Comparison of ENCODE assay signal across 10 cellular contexts in the genomic region with DNA sequence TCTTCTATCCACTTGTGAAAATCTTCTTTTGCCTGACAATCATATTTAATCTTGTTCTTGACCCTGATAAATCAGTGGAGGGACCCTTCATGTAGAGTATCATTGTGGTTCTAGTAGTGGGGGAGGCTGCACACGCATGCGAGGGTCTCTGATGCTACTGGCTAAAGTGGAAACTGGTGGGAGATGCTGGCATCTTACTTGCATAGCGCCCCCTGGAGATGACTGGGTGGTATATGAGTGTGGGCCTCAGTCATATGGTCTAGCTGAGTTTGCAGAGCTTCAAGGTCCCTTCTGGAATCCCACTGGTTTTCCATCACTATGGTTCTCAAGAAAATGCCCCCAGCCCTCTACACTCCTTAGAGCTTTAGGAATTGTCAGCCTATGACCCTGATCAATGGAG.
DNase-seq lines count a peak whose midpoint lies in the region; ATAC-seq, FAIRE-seq and TF ChIP-seq lines count a peak whose summit lies in the region.
"Had no signal": no experiment of that assay in that cellular context is flagged by ENCODE, and none has a peak within 500 bp of the region (broad histone marks: within the 10 kb centered on the region; RNA-seq: fewer than 3 reads in every experiment).

No MANE protein-coding gene starts in this region.

- H3K36me3 ChIP-seq in HepG2 (replicated peaks in 1 of 2; ENCODE audit: control insufficient read depth in 1 of 2, insufficient read depth in 2 of 2, low read length in 2 of 2) = no peaks in the 10 kb centered on the region
- no peaks in the 10 kb centered on the region for H3K36me3 ChIP-seq in right lobe of liver
- no peaks in the 10 kb centered on the region for H3K36me3 ChIP-seq in PC-9 (ENCODE audit: low read depth)
- no peaks in the 10 kb centered on the region for H3K36me3 ChIP-seq in H1 (ENCODE audit: control insufficient read depth in 2 of 4, insufficient read depth in 4 of 4, low read length in 3 of 4)

- H4K91ac ChIP-seq in H1 (replicated peaks; ENCODE audit: insufficient read length, low read length) = no peak overlapping the region

- no peak overlapping the region for H4K8ac ChIP-seq in H1 (ENCODE audit: extremely low read depth, insufficient read depth, low read length)

- H3F3A ChIP-seq in PC-9 (ENCODE audit: insufficient read depth, low read depth) = no peaks in the 10 kb centered on the region

- H3K36me3 Mint-ChIP-seq in activated T-helper 1 cell treated with anti-CD3 and anti-CD28 coated beads, Interleukin-12 subunit alpha, Interleukin-12 subunit beta, Interleukin-2, Interleukin-4 antibody, amounts not matched to agents 30 ng/mL and 10 ng/mL and 1 ng/mL, durations not matched to agents 14 hours and 24 hours and 36 hours (ENCODE audit: low read depth) = no peaks in the 10 kb centered on the region

- TF ChIP-seq CTCF in HepG2 (CRISPR knock-in tag; IDR thresholded peaks at IDR 0.05) (peak; percentile 73), right lobe of liver (IDR thresholded peaks at IDR 0.05) (peak in 2 of 4 donors; percentile 9 to 22), PC-9 (conservative IDR thresholded peaks at IDR 0.05) (peak; percentile 43), H1 (IDR thresholded peaks at IDR 0.05; ENCODE audit: control extremely low read depth in 1 of 3, insufficient read depth in 1 of 3, low read depth in 1 of 3, low read length in 3 of 3) (peak; percentile 71 to 84 (median 74))

- H3K27me3 ChIP-seq in HepG2 (ENCODE audit: control insufficient read depth in 1 of 2, insufficient read depth in 2 of 2, low read length in 2 of 2) = no peaks in the 10 kb centered on the region
- H3K27me3 ChIP-seq in right lobe of liver = no peaks in the 10 kb centered on the region
- no peaks in the 10 kb centered on the region for H3K27me3 ChIP-seq in PC-9 (ENCODE audit: insufficient read depth, low read depth)
- no peaks in the 10 kb centered on the region for H3K27me3 ChIP-seq in H1 (replicated peaks in 1 of 4; ENCODE audit: control insufficient read depth in 3 of 4, extremely low read depth in 1 of 4, insufficient read depth in 3 of 4, low read length in 3 of 4)

- H2BK20ac ChIP-seq in H1 (ENCODE audit: low read length) = no peak overlapping the region

- H3K4me1 ChIP-seq in HepG2 (ENCODE audit: insufficient read depth, low read length) (0 out of 2 replicates have a peak, but pooled peaks cover 5% of the 10 kb centered on the region), right lobe of liver (no peaks in the 10 kb centered on the region), PC-9 (replicated peaks; ENCODE audit: insufficient read depth) (no peaks in the 10 kb centered on the region), H1 (replicated peaks in 1 of 4; ENCODE audit: control insufficient read depth in 3 of 4, insufficient read depth in 4 of 4, low read length in 3 of 4) (no peaks in the 10 kb centered on the region)

- POLR2A ChIA-PET in HepG2 (lab: Yijun Ruan, JAX) (no interaction called here), PC-9 (lab: Charles Lee; ENCODE audit: unreplicated experiment) (no interaction called here), H1 (lab: Charles Lee; ENCODE audit: partially characterized antibody) (no interaction called here)

- H3K79me2 ChIP-seq in HepG2 (ENCODE audit: insufficient read depth, low read length) (no peaks in the 10 kb centered on the region), PC-9 (ENCODE audit: low read depth) (no peaks in the 10 kb centered on the region), H1 (ENCODE audit: control insufficient read depth in 1 of 2, insufficient read depth in 2 of 2, low read length in 2 of 2) (no peaks in the 10 kb centered on the region)

- no peak overlapping the region for H3K4ac ChIP-seq in H1 (replicated peaks; ENCODE audit: insufficient read length, low read depth, low read length)

- in situ Hi-C loops in HepG2 (cut with HindIII; ENCODE audit: extremely low pct_ligation_motif_present, low pct_unique_long_range_greater_than_20kb) = no loop called here

- H3K27me3 Mint-ChIP-seq in activated T-helper 1 cell treated with anti-CD3 and anti-CD28 coated beads, Interleukin-12 subunit alpha, Interleukin-12 subunit beta, Interleukin-2, Interleukin-4 antibody, amounts not matched to agents 30 ng/mL and 10 ng/mL and 1 ng/mL, durations not matched to agents 14 hours and 24 hours and 36 hours (ENCODE audit: insufficient read depth) = no peaks in the 10 kb centered on the region

- H3K4me1 Mint-ChIP-seq in activated T-helper 1 cell treated with anti-CD3 and anti-CD28 coated beads, Interleukin-12 subunit alpha, Interleukin-12 subunit beta, Interleukin-2, Interleukin-4 antibody, amounts not matched to agents 30 ng/mL and 10 ng/mL and 1 ng/mL, durations not matched to agents 14 hours and 24 hours and 36 hours (ENCODE audit: low read depth) = peaks cover 12% of the 10 kb centered on the region

- H3K79me1 ChIP-seq in H1 (ENCODE audit: low read depth, low read length) = 0 out of 2 replicates have a peak, but pooled peaks cover 2% of the 10 kb centered on the region

- no peak overlapping the region for H2BK5ac ChIP-seq in H1 (ENCODE audit: low read depth, low read length)

- intact Hi-C loops in HepG2 (cut with micrococcal nuclease; ENCODE audit: unreplicated experiment) (loop anchor here (5.0 kb wide), 1 partner anchor 381 kb away; no protein-coding TSS in a partner anchor), right lobe of liver (cut with DNase I) (no loop called here), PC-9 (cut with micrococcal nuclease; ENCODE audit: unreplicated experiment) (no loop called here)
- intact Hi-C loops in activated T-helper 1 cell treated with anti-CD3 and anti-CD28 coated beads, Interleukin-12 subunit alpha, Interleukin-12 subunit beta, Interleukin-2, Interleukin-4 antibody, amounts not matched to agents 30 ng/mL and 10 ng/mL and 1 ng/mL, durations not matched to agents 14 hours and 24 hours and 36 hours (cut with micrococcal nuclease) = loop anchor here (10.0 kb wide), 1 partner anchor 503 kb away; no protein-coding TSS in a partner anchor

- H3K14ac ChIP-seq in H1 (ENCODE audit: insufficient read length) = no peak overlapping the region

- H3K9me2 ChIP-seq in PC-9 (ENCODE audit: insufficient read depth) = no peaks in the 10 kb centered on the region

- TF ChIP-seq POLR2A in HepG2 (IDR thresholded peaks at IDR 0.05; ENCODE audit: insufficient read depth in 1 of 2, low read depth in 2 of 2, low read length in 2 of 2) = no peak
- TF ChIP-seq POLR2A in right lobe of liver (IDR thresholded peaks at IDR 0.05) = no peak
- TF ChIP-seq POLR2A in H1 (IDR thresholded peaks at IDR 0.05; ENCODE audit: control extremely low read depth in 1 of 2, low read depth in 2 of 2, low read length in 2 of 2) = no peak

- H3K9me3 ChIP-seq in HepG2 (ENCODE audit: low read length) (peaks cover 25% of the 10 kb centered on the region), right lobe of liver (peaks cover 0 to 4% (median 0%) of the 10 kb centered on the region in 4 donors), PC-9 (ENCODE audit: insufficient read depth, low read depth) (peaks cover 13% of the 10 kb centered on the region), H1 (ENCODE audit: insufficient read depth in 2 of 2, low read depth in 1 of 2, low read length in 1 of 2) (peaks cover 10 to 14% of the 10 kb centered on the region in 2 experiments)

- BruUV-seq in HepG2 (replicated peaks; lab: Mats Ljungman, UMichigan) (no TSS peak), PC-9 (replicated peaks; lab: Mats Ljungman, UMichigan) (no TSS peak)

- no peak for TF ChIP-seq EP300 in HepG2 (IDR thresholded peaks at IDR 0.05; ENCODE audit: low read depth in 2 of 2, low read length in 2 of 2)
- TF ChIP-seq EP300 in HepG2 (CRISPR knock-in tag; IDR thresholded peaks at IDR 0.05; ENCODE audit: borderline replicate concordance) = no peak
- TF ChIP-seq EP300 in H1 (IDR thresholded peaks at IDR 0.05; ENCODE audit: borderline replicate concordance in 1 of 2, low read depth in 2 of 2, low read length in 2 of 2) = no peak

- no peak overlapping the region for H2AK5ac ChIP-seq in H1 (ENCODE audit: low read depth, low read length)

- H2BK12ac ChIP-seq in H1 (ENCODE audit: low read depth, low read length) = no peak overlapping the region

- TF ChIP-seq RAD21 in HepG2 (CRISPR knock-in tag; IDR thresholded peaks at IDR 0.05) (no peak), H1 (IDR thresholded peaks at IDR 0.05 in 1 of 2, conservative IDR thresholded peaks at IDR 0.05 in 1 of 2; ENCODE audit: low read depth in 2 of 2, low read length in 2 of 2) (peak; percentile 59 to 73)

- 44% methylated on average over 3 of the region's 3 CpGs for WGBS in HepG2 (ENCODE audit: low lambda C conversion rate)
- 65% methylated on average over 3 of the region's 3 CpGs for WGBS in right lobe of liver (ENCODE audit: insufficient coverage, low coverage, low lambda C conversion rate, missing lambda C conversion rate)
- 65% methylated on average over 3 of the region's 3 CpGs; no CpG with 5 or more reads in 1 of the 2 experiments for WGBS in H1 (ENCODE audit: extremely low coverage in 1 of 2, insufficient coverage in 1 of 2, insufficient read length in 1 of 2, insufficient replicate concordance in 2 of 2, low coverage in 1 of 2, low lambda C conversion rate in 2 of 2, missing lambda C conversion rate in 1 of 2), 2 experiments

- no peak overlapping the region for H3K27ac Mint-ChIP-seq in activated T-helper 1 cell treated with anti-CD3 and anti-CD28 coated beads, Interleukin-12 subunit alpha, Interleukin-12 subunit beta, Interleukin-2, Interleukin-4 antibody, amounts not matched to agents 30 ng/mL and 10 ng/mL and 1 ng/mL, durations not matched to agents 14 hours and 24 hours and 36 hours

- no peak overlapping the region for H3K18ac ChIP-seq in H1 (ENCODE audit: extremely low read depth, low read length)

- no peak overlapping the region for H3K27ac ChIP-seq in HepG2 (ENCODE audit: extremely low read length, insufficient read depth, low read length)
- H3K27ac ChIP-seq in right lobe of liver = no peak overlapping the region
- H3K27ac ChIP-seq in PC-9 = no peak overlapping the region
- H3K27ac ChIP-seq in H1 (ENCODE audit: low read depth, low read length) = no peak overlapping the region

- no peak overlapping the region for H3K56ac ChIP-seq in H1 (replicated peaks; ENCODE audit: insufficient read length, low read depth, low read length)

- H4K5ac ChIP-seq in H1 (ENCODE audit: insufficient read length, low read depth, low read length) = no peak overlapping the region

- H2BK15ac ChIP-seq in H1 (ENCODE audit: low read length) = no peak overlapping the region

- no peak overlapping the region for H2AFZ ChIP-seq in HepG2 (ENCODE audit: low read length)
- H2AFZ ChIP-seq in PC-9 = no peak overlapping the region
- H2AFZ ChIP-seq in H1 (ENCODE audit: low read length) = no peak overlapping the region

- H3K4me3 Mint-ChIP-seq in activated T-helper 1 cell treated with anti-CD3 and anti-CD28 coated beads, Interleukin-12 subunit alpha, Interleukin-12 subunit beta, Interleukin-2, Interleukin-4 antibody, amounts not matched to agents 30 ng/mL and 10 ng/mL and 1 ng/mL, durations not matched to agents 14 hours and 24 hours and 36 hours = no peak overlapping the region

- ATAC-seq in HepG2 (peak; percentile 83), right lobe of liver (no peak), GM21390 (IDR thresholded peaks at IDR 0.05; ENCODE audit: unreplicated experiment) (no peak)

- no peak overlapping the region for H3K9ac ChIP-seq in HepG2 (ENCODE audit: insufficient read depth, low read depth, low read length)
- no peak overlapping the region for H3K9ac ChIP-seq in H1 (replicated peaks in 1 of 4; ENCODE audit: extremely low read depth in 1 of 4, low read depth in 3 of 4, low read length in 3 of 4)

- no peak overlapping the region for H2BK120ac ChIP-seq in H1 (replicated peaks; ENCODE audit: low read depth, low read length)

- no peak overlapping the region for H3K4me3 ChIP-seq in HepG2 (replicated peaks in 1 of 3; ENCODE audit: insufficient read depth in 1 of 3, low read depth in 2 of 3, low read length in 3 of 3)
- no peak overlapping the region for H3K4me3 ChIP-seq in right lobe of liver
- H3K4me3 ChIP-seq in PC-9 = no peak overlapping the region
- no peak overlapping the region for H3K4me3 ChIP-seq in H1 (ENCODE audit: extremely low read depth in 1 of 4, insufficient read depth in 2 of 4, low read depth in 3 of 4, low read length in 4 of 4)

- no peak overlapping the region for H3K23ac ChIP-seq in H1 (ENCODE audit: insufficient read length)

- H4K20me1 ChIP-seq in HepG2 (ENCODE audit: insufficient read depth, low read length) (no peaks in the 10 kb centered on the region), PC-9 (ENCODE audit: insufficient read depth) (no peaks in the 10 kb centered on the region), H1 (replicated peaks in 1 of 2; ENCODE audit: control insufficient read depth in 1 of 2, insufficient read depth in 2 of 2, low read length in 2 of 2) (no peaks in the 10 kb centered on the region)

- CTCF ChIA-PET in HepG2 (lab: Yijun Ruan, JAX; ENCODE audit: low intra/inter-chr PET ratio, low total read pairs) (interaction anchor here (2.1 kb wide), 1 partner anchor 504 kb away, joined by 6 read pairs; no protein-coding TSS in a partner anchor), PC-9 (lab: Charles Lee) (no interaction called here), H1 (lab: Charles Lee; ENCODE audit: partially characterized antibody) (interaction anchor here (0.6 to 6.7 kb wide), 37 partner anchors 12 to 528 kb away, joined by 3 to 67 read pairs (median 4); no protein-coding TSS in a partner anchor)

- no peaks in the 10 kb centered on the region for H3K23me2 ChIP-seq in H1 (ENCODE audit: low read depth, low read length)

- H3K9me3 Mint-ChIP-seq in activated T-helper 1 cell treated with anti-CD3 and anti-CD28 coated beads, Interleukin-12 subunit alpha, Interleukin-12 subunit beta, Interleukin-2, Interleukin-4 antibody, amounts not matched to agents 30 ng/mL and 10 ng/mL and 1 ng/mL, durations not matched to agents 14 hours and 24 hours and 36 hours = peaks cover 7% of the 10 kb centered on the region

- FAIRE-seq in HepG2 (lab: Jason Lieb, UNC) (no peak), H1 (lab: Jason Lieb, UNC) (peak; percentile 84)

- H3K4me2 ChIP-seq in HepG2 (ENCODE audit: low read depth, low read length) (no peak overlapping the region), PC-9 (no peak overlapping the region), H1 (ENCODE audit: insufficient read depth in 1 of 2, low read depth in 2 of 2, low read length in 2 of 2) (no peak overlapping the region)

- DNase-seq in HepG2 (ENCODE audit: low spot score) = peak; percentile 50
- no peak for DNase-seq in right lobe of liver
- no peak for DNase-seq in PC-9
- DNase-seq in H1 (ENCODE audit: low read depth in 1 of 2, low spot score in 2 of 2) = peak; percentile 7 to 69
- no peak for DNase-seq in activated T-helper 1 cell treated with anti-CD3 and anti-CD28 coated beads, Interleukin-12 subunit alpha, Interleukin-12 subunit beta, Interleukin-2, Interleukin-4 antibody, amounts not matched to agents 30 ng/mL and 10 ng/mL and 1 ng/mL, durations not matched to agents 14 hours and 24 hours and 36 hours (ENCODE audit: low spot score)
- no peak for DNase-seq in SIG-M5 treated with dmso at 0.1 percent for 504 hours (lab: John Stamatoyannopoulos, UW; ENCODE audit: unreplicated experiment)
- DNase-seq in HuH-7.5 (ENCODE audit: low spot score) = no peak
- DNase-seq: DMS79, NCI-H2029 treated with DMSO at 0.1 percent for 48 hours had no signal

Comparison
In these comparisons a context has a peak if more than half of its experiments do, and no peak if none do; other contexts are left out.
1. DNase-seq: peak in HepG2 (single experiment) and H1 (2 of 2); none in right lobe of liver (0 of 3), PC-9 (0 of 2), activated T-helper 1 cell treated with anti-CD3 and anti-CD28 coated beads, Interleukin-12 subunit alpha, Interleukin-12 subunit beta, Interleukin-2, Interleukin-4 antibody, amounts not matched to agents 30 ng/mL and 10 ng/mL and 1 ng/mL, durations not matched to agents 14 hours and 24 hours and 36 hours (single experiment), SIG-M5 treated with dmso at 0.1 percent for 504 hours (single experiment) and HuH-7.5 (single experiment).
2. intact Hi-C loops: an anchor here in HepG2 (5.0 kb wide) and activated T-helper 1 cell treated with anti-CD3 and anti-CD28 coated beads, Interleukin-12 subunit alpha, Interleukin-12 subunit beta, Interleukin-2, Interleukin-4 antibody, amounts not matched to agents 30 ng/mL and 10 ng/mL and 1 ng/mL, durations not matched to agents 14 hours and 24 hours and 36 hours (10.0 kb wide); none called in right lobe of liver and PC-9.
3. Of the 41 proteins assayed by ChIP-seq in both HepG2 and H1: peak only in HepG2: none; only in H1: MAX and RAD21; in both: CTCF; in neither: 38.